21 cellular contexts compared by ENCODE assay signal in the genomic region with DNA sequence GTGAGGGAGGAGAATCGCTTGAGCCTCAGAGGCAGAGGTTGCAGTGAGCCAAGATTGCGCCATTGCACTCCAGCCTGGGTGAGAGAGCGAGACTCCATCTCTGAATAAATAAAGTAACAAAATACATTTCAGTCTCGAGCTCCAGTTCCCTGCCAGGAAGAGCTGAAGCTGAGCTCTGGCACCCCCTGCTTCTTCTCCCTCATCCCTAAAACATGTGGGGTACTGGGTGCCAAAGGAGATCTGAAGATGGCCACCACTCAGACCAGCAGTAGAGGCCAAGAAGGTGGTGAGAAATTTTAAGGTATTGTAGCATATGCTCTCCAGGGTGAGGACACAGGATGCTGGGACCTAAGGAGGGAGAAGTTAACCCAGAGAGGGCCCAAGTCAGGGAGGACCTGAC.
DNase-seq lines count a peak whose midpoint lies in the region; ATAC-seq and TF ChIP-seq lines count a peak whose summit lies in the region.
"Had no signal": no experiment of that assay in that cellular context is flagged by ENCODE, and none has a peak within 500 bp of the region (broad histone marks: within the 10 kb centered on the region; RNA-seq: fewer than 3 reads in every experiment).

No MANE protein-coding gene starts in this region.

- no peak overlapping the region for H3K9ac ChIP-seq in neuronal stem cell (ENCODE audit: low read depth, low read length, poor library complexity)
- H3K9ac ChIP-seq: SK-N-SH had no signal

- H2AK5ac ChIP-seq in neuronal stem cell (ENCODE audit: low read depth, low read length) = no peak overlapping the region

- no peaks in the 10 kb centered on the region for H3K79me1 ChIP-seq in neuronal stem cell (ENCODE audit: low read depth, low read length)

- POLR2A ChIA-PET in OCI-LY7 (lab: Charles Lee) = no interaction called here

- no peak for ATAC-seq in HG03460 (IDR thresholded peaks at IDR 0.05; ENCODE audit: unreplicated experiment)
- ATAC-seq in HG03135 (IDR thresholded peaks at IDR 0.05; ENCODE audit: unreplicated experiment) = no peak
- ATAC-seq: HCT116 had no signal

- H2BK12ac ChIP-seq in neuronal stem cell (ENCODE audit: low read length) = no peak overlapping the region

- no peaks in the 10 kb centered on the region for H3K9me3 ChIP-seq in OCI-LY7 (ENCODE audit: low read length)
- H3K9me3 ChIP-seq in neuronal stem cell (replicated peaks in 1 of 2; ENCODE audit: control insufficient read depth in 2 of 2, insufficient read depth in 1 of 2, low read depth in 1 of 2, low read length in 2 of 2) = no peaks in the 10 kb centered on the region
- H3K9me3 ChIP-seq: neutrophil, SK-N-SH had no signal

- H3K27me3 ChIP-seq in HL-60 (ENCODE audit: insufficient read depth, poor library complexity, severe bottlenecking) (no peaks in the 10 kb centered on the region), neuronal stem cell (ENCODE audit: control insufficient read depth in 3 of 3, insufficient read depth in 3 of 3, low read depth in 1 of 3, low read length in 3 of 3) (no peaks in the 10 kb centered on the region)
- H3K27me3 ChIP-seq: neutrophil had no signal

- no peak overlapping the region for H3K14ac ChIP-seq in neuronal stem cell (ENCODE audit: low read length)

- intact Hi-C loops in OCI-LY7 (cut with micrococcal nuclease; ENCODE audit: unreplicated experiment) = no loop called here

- no CpG with 5 or more reads among the region's 4 CpGs for WGBS in neuronal stem cell (ENCODE audit: extremely low coverage in 2 of 2, insufficient read length in 2 of 2, insufficient replicate concordance in 1 of 2), 2 donors

- DNase-seq in NOMO-1 (lab: John Stamatoyannopoulos, UW; ENCODE audit: unreplicated experiment in 2 of 2) (peak; percentile 20 to 29), NOMO-1 treated with dmso at 0.1 percent for 144 hours (lab: John Stamatoyannopoulos, UW; ENCODE audit: unreplicated experiment) (no peak), HL-60 (ENCODE audit: low read depth in 1 of 2, low spot score in 1 of 2) (peak in 1 of 2 experiments; percentile 58), OCI-LY7 (ENCODE audit: low spot score) (no peak), neuronal stem cell (ENCODE audit: low spot score) (no peak), NCI-H345 (lab: John Stamatoyannopoulos, UW) (no peak)
- DNase-seq: activated CD4-positive, alpha-beta T cell treated with anti-CD3 and anti-CD28 coated beads, Interleukin-2, amount 10 ng/mL, durations not matched to agents 24 days and 14 days; activated CD8-positive, alpha-beta memory T cell treated with anti-CD3 and anti-CD28 coated beads, Interleukin-2, amount 50 U/mL, for 4 hours; AML-193; CD8-positive, alpha-beta memory T cell; GDM1; NCI-H1436 treated with DMSO at 0.1 percent for 48 hours; NCI-H510A treated with DMSO at 0.1 percent for 48 hours; RPMI8226; SK-N-SH; T-helper 2 cell had no signal

- H4K91ac ChIP-seq in neuronal stem cell (ENCODE audit: low read depth, low read length, poor library complexity) = no peak overlapping the region

- no peaks in the 10 kb centered on the region for H4K20me1 ChIP-seq in OCI-LY7 (ENCODE audit: insufficient read depth, low read length)

- no peak overlapping the region for H3K4ac ChIP-seq in neuronal stem cell (ENCODE audit: low read length)

- BruUV-seq in OCI-LY7 (replicated peaks; lab: Mats Ljungman, UMichigan) = no TSS peak

- H3K4me2 ChIP-seq in OCI-LY7 (ENCODE audit: low read length) (peak overlapping the region; percentile 60; the same call in 1 of the 2 replicates), neuronal stem cell (ENCODE audit: insufficient read depth, low read length, poor library complexity, severe bottlenecking) (no peak overlapping the region)
- H3K4me2 ChIP-seq: SK-N-SH had no signal

- H3K23ac ChIP-seq in neuronal stem cell (ENCODE audit: low read depth, low read length, poor library complexity) = no peak overlapping the region

- no peaks in the 10 kb centered on the region for H3K9me2 ChIP-seq in OCI-LY7 (ENCODE audit: insufficient read depth, low read length)
- H3K9me2 ChIP-seq: SK-N-SH had no signal

- no peak overlapping the region for H4K8ac ChIP-seq in neuronal stem cell (ENCODE audit: low read depth, low read length)

- H2BK5ac ChIP-seq in neuronal stem cell (ENCODE audit: low read length) = no peak overlapping the region

- peaks cover 34% of the 10 kb centered on the region for H3K4me1 ChIP-seq in OCI-LY7 (ENCODE audit: insufficient read depth, low read length, poor library complexity, severe bottlenecking)
- peaks cover 4 to 8% of the 10 kb centered on the region in 2 donors for H3K4me1 ChIP-seq in neuronal stem cell (ENCODE audit: control insufficient read depth in 2 of 2, insufficient read depth in 1 of 2, low read depth in 1 of 2, low read length in 2 of 2)

- peak overlapping the region; percentile 21 for H3K18ac ChIP-seq in neuronal stem cell (ENCODE audit: low read length)

- no peak overlapping the region for H2BK120ac ChIP-seq in neuronal stem cell (ENCODE audit: low read depth, low read length)

- no peak overlapping the region for H2BK15ac ChIP-seq in neuronal stem cell (ENCODE audit: low read length)

- no peaks in the 10 kb centered on the region for H3K79me2 ChIP-seq in OCI-LY7 (ENCODE audit: insufficient read depth, low read depth, low read length)

- H3K36me3 ChIP-seq in OCI-LY7 (ENCODE audit: insufficient read depth, low read length) (no peaks in the 10 kb centered on the region), neuronal stem cell (replicated peaks in 1 of 2; ENCODE audit: control insufficient read depth in 2 of 2, insufficient read depth in 2 of 2, low read length in 2 of 2) (peaks cover 0 to 4% of the 10 kb centered on the region in 2 donors)
- H3K36me3 ChIP-seq: neutrophil had no signal

- CTCF ChIA-PET in OCI-LY7 (lab: Charles Lee; ENCODE audit: unreplicated experiment) = no interaction called here

- H2AFZ ChIP-seq in OCI-LY7 (ENCODE audit: low read length) = no peak overlapping the region; the same call in 1 of the 2 replicates
- H2AFZ ChIP-seq in neuronal stem cell (ENCODE audit: low read length) = no peak overlapping the region

- H3K27ac ChIP-seq in HL-60 (replicated peaks) = peak overlapping the region; percentile 91
- H3K27ac ChIP-seq in OCI-LY7 (ENCODE audit: low read depth, low read length, poor library complexity, severe bottlenecking) = no peak overlapping the region
- H3K27ac ChIP-seq in neuronal stem cell (replicated peaks; ENCODE audit: low read length) = no peak overlapping the region
- H3K27ac ChIP-seq: 22Rv1, neutrophil had no signal

- TF ChIP-seq CTCF in HL-60 (IDR thresholded peaks at IDR 0.05; ENCODE audit: insufficient read depth, low read length) = no peak
- TF ChIP-seq CTCF in OCI-LY7 (conservative IDR thresholded peaks at IDR 0.05; ENCODE audit: low read length) = no peak

- H3K4me3 ChIP-seq in HL-60 (replicated peaks; ENCODE audit: insufficient read depth, low read length) = peak overlapping the region; percentile 76
- H3K4me3 ChIP-seq in OCI-LY7 (ENCODE audit: low read depth, low read length, poor library complexity, severe bottlenecking) = no peak overlapping the region
- no peak overlapping the region for H3K4me3 ChIP-seq in neuronal stem cell (ENCODE audit: low read length in 2 of 2)

Comparison
In these comparisons a context has a peak if more than half of its experiments do, and no peak if none do; other contexts are left out.
1. DNase-seq: peak in NOMO-1 (2 of 2); none in NOMO-1 treated with dmso at 0.1 percent for 144 hours (single experiment), OCI-LY7 (single experiment), neuronal stem cell (single experiment) and NCI-H345 (single experiment).